In genomic region chr6:45115696-45116095, GRCh38 we compare ENCODE assay signal across 15 cellular contexts.
DNase-seq lines count a peak whose midpoint lies in the region; ATAC-seq and TF ChIP-seq lines count a peak whose summit lies in the region.
"Had no signal": no experiment of that assay in that cellular context is flagged by ENCODE, and none has a peak within 500 bp of the region (broad histone marks: within the 10 kb centered on the region; RNA-seq: fewer than 3 reads in every experiment).

No MANE protein-coding gene starts in this region.

- H3K4me3 ChIP-seq in fibroblast of the aortic adventitia (ENCODE audit: low read depth, low read length): no peak overlapping the region
- H3K4me3 ChIP-seq: tibial nerve had no signal

- TF ChIP-seq CTCF in WTC11 (IDR thresholded peaks at IDR 0.05): no peak
- no peak for TF ChIP-seq CTCF in fibroblast of the aortic adventitia (IDR thresholded peaks at IDR 0.05; ENCODE audit: insufficient read depth, low read length)

- CTCF ChIA-PET in activated naive CD4-positive, alpha-beta T cell treated with anti-CD3 and anti-CD28 coated beads for 36 hours (lab: Charles Lee): no interaction called here
- CTCF ChIA-PET in WTC11 (lab: Charles Lee): no interaction called here

- no peaks in the 10 kb centered on the region for H3K36me3 Mint-ChIP-seq in activated naive CD4-positive, alpha-beta T cell treated with anti-CD3 and anti-CD28 coated beads for 36 hours (ENCODE audit: low read depth)
- H3K36me3 Mint-ChIP-seq in WTC11: no peaks in the 10 kb centered on the region
- H3K36me3 Mint-ChIP-seq in stimulated activated effector memory CD8-positive, alpha-beta T cell treated with anti-CD3 and anti-CD28 coated beads, Interleukin-12 subunit alpha, Interleukin-12 subunit beta, amount 100 ng/mL, for 72 hours: no peaks in the 10 kb centered on the region
- H3K36me3 Mint-ChIP-seq: activated naive CD8-positive, alpha-beta T cell; IgD-negative memory B cell had no signal

- H3K4me3 Mint-ChIP-seq in activated naive CD4-positive, alpha-beta T cell treated with anti-CD3 and anti-CD28 coated beads for 36 hours: no peak overlapping the region
- H3K4me3 Mint-ChIP-seq in WTC11: no peak overlapping the region
- no peak overlapping the region for H3K4me3 Mint-ChIP-seq in stimulated activated effector memory CD8-positive, alpha-beta T cell treated with anti-CD3 and anti-CD28 coated beads, Interleukin-12 subunit alpha, Interleukin-12 subunit beta, amount 100 ng/mL, for 72 hours
- H3K4me3 Mint-ChIP-seq: activated CD8-positive, alpha-beta memory T cell treated with anti-CD3 and anti-CD28 coated beads, Interleukin-2, amount 10 ng/mL, durations not matched to agents 7 days and 5 days; activated naive CD8-positive, alpha-beta T cell; IgD-negative memory B cell had no signal

- H3K4me1 Mint-ChIP-seq in activated naive CD4-positive, alpha-beta T cell treated with anti-CD3 and anti-CD28 coated beads for 36 hours (ENCODE audit: low read depth): peaks cover 26% of the 10 kb centered on the region
- peaks cover 5% of the 10 kb centered on the region for H3K4me1 Mint-ChIP-seq in WTC11
- H3K4me1 Mint-ChIP-seq in stimulated activated effector memory CD8-positive, alpha-beta T cell treated with anti-CD3 and anti-CD28 coated beads, Interleukin-12 subunit alpha, Interleukin-12 subunit beta, amount 100 ng/mL, for 72 hours: peaks cover 16% of the 10 kb centered on the region

- H3K27me3 Mint-ChIP-seq in activated naive CD4-positive, alpha-beta T cell treated with anti-CD3 and anti-CD28 coated beads for 36 hours (ENCODE audit: low read depth): no peaks in the 10 kb centered on the region
- H3K27me3 Mint-ChIP-seq in WTC11 (ENCODE audit: low read depth): no peaks in the 10 kb centered on the region
- H3K27me3 Mint-ChIP-seq: activated CD8-positive, alpha-beta memory T cell treated with anti-CD3 and anti-CD28 coated beads, Interleukin-2, amount 10 ng/mL, durations not matched to agents 7 days and 5 days; activated naive CD8-positive, alpha-beta T cell; IgD-negative memory B cell had no signal

- no peak for DNase-seq in activated naive CD4-positive, alpha-beta T cell treated with anti-CD3 and anti-CD28 coated beads for 36 hours
- no peak for DNase-seq in activated naive CD4-positive, alpha-beta T cell treated with Interleukin-2 at 50 U/mL for 16 hours
- DNase-seq in WTC11 (ENCODE audit: low spot score): no peak
- peak; percentile 30 for DNase-seq in fibroblast of the aortic adventitia (ENCODE audit: low read depth)
- DNase-seq in stimulated activated effector memory CD8-positive, alpha-beta T cell treated with anti-CD3 and anti-CD28 coated beads, Interleukin-12 subunit alpha, Interleukin-12 subunit beta, amount 100 ng/mL, for 72 hours (ENCODE audit: low spot score in 2 of 2): no peak
- DNase-seq in SHP77 treated with DMSO at 0.1 percent for 48 hours (lab: John Stamatoyannopoulos, UW): no peak
- DNase-seq: activated CD8-positive, alpha-beta memory T cell treated with anti-CD3 and anti-CD28 coated beads, Interleukin-2, amount 10 ng/mL, durations not matched to agents 7 days and 5 days; DMS153; NCI-H1417 treated with DMSO at 0.1 percent for 48 hours; NCI-H524 treated with DMSO at 0.1 percent for 48 hours had no signal

- POLR2A ChIA-PET in WTC11 (lab: Charles Lee): no interaction called here

- intact Hi-C loops in activated naive CD4-positive, alpha-beta T cell treated with anti-CD3 and anti-CD28 coated beads for 36 hours (cut with micrococcal nuclease): loop anchor here (1.0 to 10.0 kb wide), 5 partner anchors 41 to 809 kb away; partner anchors contain the start of gene SUPT3H

- H3K27ac Mint-ChIP-seq in activated naive CD4-positive, alpha-beta T cell treated with anti-CD3 and anti-CD28 coated beads for 36 hours: peak overlapping the region; percentile 52
- peak overlapping the region; percentile 67 for H3K27ac Mint-ChIP-seq in WTC11
- peak overlapping the region; percentile 32 for H3K27ac Mint-ChIP-seq in stimulated activated effector memory CD8-positive, alpha-beta T cell treated with anti-CD3 and anti-CD28 coated beads, Interleukin-12 subunit alpha, Interleukin-12 subunit beta, amount 100 ng/mL, for 72 hours
- H3K27ac Mint-ChIP-seq: activated CD8-positive, alpha-beta memory T cell treated with anti-CD3 and anti-CD28 coated beads, Interleukin-2, amount 10 ng/mL, durations not matched to agents 7 days and 5 days; activated naive CD8-positive, alpha-beta T cell; IgD-negative memory B cell had no signal

- no peaks in the 10 kb centered on the region for H3K9me3 Mint-ChIP-seq in activated naive CD4-positive, alpha-beta T cell treated with anti-CD3 and anti-CD28 coated beads for 36 hours
- no peaks in the 10 kb centered on the region for H3K9me3 Mint-ChIP-seq in WTC11
- no peaks in the 10 kb centered on the region for H3K9me3 Mint-ChIP-seq in stimulated activated effector memory CD8-positive, alpha-beta T cell treated with anti-CD3 and anti-CD28 coated beads, Interleukin-12 subunit alpha, Interleukin-12 subunit beta, amount 100 ng/mL, for 72 hours
- H3K9me3 Mint-ChIP-seq: IgD-negative memory B cell had no signal

- ATAC-seq in WTC11 (no peak), HG03135 (IDR thresholded peaks at IDR 0.05; ENCODE audit: unreplicated experiment) (no peak)
- peak; percentile 67 for ATAC-seq in stimulated activated effector memory CD8-positive, alpha-beta T cell treated with anti-CD3 and anti-CD28 coated beads, Interleukin-12 subunit alpha, Interleukin-12 subunit beta, amount 100 ng/mL, for 72 hours
- ATAC-seq in activated CD4-positive, CD25-positive, alpha-beta regulatory T cell treated with anti-CD3 and anti-CD28 coated beads, Interleukin-2, amount 50 U/mL, for 24 hours: no peak
- ATAC-seq: activated CD8-positive, alpha-beta memory T cell treated with anti-CD3 and anti-CD28 coated beads, Interleukin-2, amount 10 ng/mL, durations not matched to agents 7 days and 5 days had no signal

TF ChIP-seq in WTC11, 78 proteins besides CTCF, POLR2A, EP300 and RAD21 (continues in another document):
- no peak for TF ChIP-seq PREB (CRISPR knock-in tag; IDR thresholded peaks at IDR 0.05; ENCODE audit: borderline replicate concordance)
- no peak for TF ChIP-seq ZMAT4 (CRISPR knock-in tag; IDR thresholded peaks at IDR 0.05)
- no peak for TF ChIP-seq ESRRA (CRISPR knock-in tag; IDR thresholded peaks at IDR 0.05; ENCODE audit: borderline replicate concordance)
- TF ChIP-seq ELF4 (CRISPR knock-in tag; IDR thresholded peaks at IDR 0.05; ENCODE audit: low read depth): no peak
- no peak for TF ChIP-seq ZNF671 (CRISPR knock-in tag; IDR thresholded peaks at IDR 0.05)
- no peak for TF ChIP-seq ZNF219 (CRISPR knock-in tag; IDR thresholded peaks at IDR 0.05; ENCODE audit: borderline replicate concordance)
- TF ChIP-seq NFE2L1 (CRISPR knock-in tag; IDR thresholded peaks at IDR 0.05): no peak
- no peak for TF ChIP-seq ATF2 (CRISPR knock-in tag; IDR thresholded peaks at IDR 0.05; ENCODE audit: borderline replicate concordance, low read depth)
- TF ChIP-seq ZNF263 (CRISPR knock-in tag; IDR thresholded peaks at IDR 0.05; ENCODE audit: low read depth): no peak
- TF ChIP-seq NFYB (CRISPR knock-in tag; conservative IDR thresholded peaks at IDR 0.05; ENCODE audit: low read depth): no peak
- TF ChIP-seq MYBL2 (CRISPR knock-in tag; IDR thresholded peaks at IDR 0.05): no peak
- TF ChIP-seq NR2C2 (CRISPR knock-in tag; IDR thresholded peaks at IDR 0.05): no peak
- no peak for TF ChIP-seq STAT6 (CRISPR knock-in tag; conservative IDR thresholded peaks at IDR 0.05; ENCODE audit: low read depth)
- TF ChIP-seq TP53 (CRISPR knock-in tag; IDR thresholded peaks at IDR 0.05): no peak
